Comparison of ENCODE assay signal across 8 cellular contexts in the genomic region with DNA sequence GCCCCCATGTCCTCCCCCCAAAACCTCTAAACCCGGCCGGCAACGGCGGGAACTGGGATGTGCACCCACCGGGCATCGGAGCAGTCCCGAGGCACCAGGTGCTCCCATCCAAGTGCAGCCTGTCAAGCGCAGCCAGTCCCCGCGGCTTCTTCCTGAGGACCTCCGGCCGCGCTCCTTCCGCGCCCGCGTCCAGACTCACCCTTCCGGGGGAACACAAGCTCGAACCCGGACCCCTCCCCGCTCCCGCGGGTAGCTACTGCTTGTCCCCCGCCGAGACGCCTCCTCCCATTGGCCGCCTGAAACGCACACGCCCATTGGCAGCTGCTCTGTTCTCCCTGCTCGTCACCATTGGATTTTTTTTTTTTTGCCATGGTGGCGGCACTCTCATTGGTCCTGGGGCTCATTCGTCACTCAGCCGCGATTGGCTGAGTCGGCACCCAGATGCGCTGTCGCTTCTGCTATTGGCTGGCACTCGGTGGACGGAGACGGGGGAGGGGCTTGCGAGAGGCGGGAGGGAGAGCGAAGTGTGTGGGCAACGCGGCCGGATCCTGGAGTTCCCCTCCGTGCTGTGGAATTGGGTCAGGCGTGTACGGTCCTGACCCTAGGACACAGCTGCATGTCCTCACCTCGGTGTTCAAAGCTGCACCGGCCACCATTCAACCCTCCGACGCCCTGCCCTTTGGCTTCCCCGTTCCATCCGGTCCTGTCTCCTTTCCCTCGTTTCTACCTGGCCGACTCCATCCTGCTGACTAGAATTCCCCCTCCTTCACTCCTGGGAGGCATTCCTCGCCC. TPM values are rescaled to one million over a fixed set of nuclear protein-coding genes. Genes with fewer than 3 reads are reported as not detected.
DNase-seq lines count a peak whose midpoint lies in the region; FAIRE-seq and TF ChIP-seq lines count a peak whose summit lies in the region.

A gene (minus strand): TSS at position 262 of the 792 bp plus-strand sequence. CDS start 2,166 bp downstream, outside the sequence.

- peaks cover 22 to 28% of the 10 kb centered on the region in 2 experiments for H3K4me1 ChIP-seq in neutrophil (ENCODE audit: control insufficient read depth in 1 of 2, insufficient read depth in 1 of 2, low read depth in 1 of 2, low read length in 1 of 2)

- H3K27ac ChIP-seq in SK-N-MC (peak within 1 kb of the TSS; percentile 37), neutrophil (peak within 1 kb of the TSS; percentile 95), substantia nigra (ENCODE audit: low read depth, low read length, poor library complexity, severe bottlenecking) (peak within 1 kb of the TSS; percentile 87)

- H3K4me3 ChIP-seq in NB4 (ENCODE audit: low read depth, low read length) (peak within 1 kb of the TSS; percentile 76), SK-N-MC (peak within 1 kb of the TSS; percentile 95), neutrophil (ENCODE audit: low read depth in 1 of 2, low read length in 1 of 2) (peak within 1 kb of the TSS; percentile 91 to 98)

- H3K27ac Mint-ChIP-seq in HFFc6 = peak within 1 kb of the TSS; percentile 84
- H3K27ac Mint-ChIP-seq in activated naive CD4-positive, alpha-beta T cell treated with anti-CD3 and anti-CD28 coated beads, Interleukin-2, amount 10 ng/mL, durations not matched to agents 7 days and 5 days = peak within 1 kb of the TSS; percentile 90

- CTCF ChIA-PET in activated naive CD4-positive, alpha-beta T cell treated with anti-CD3 and anti-CD28 coated beads, Interleukin-2, amount 10 ng/mL, durations not matched to agents 7 days and 5 days (lab: Charles Lee) = interaction anchor here (0.6 to 3.9 kb wide), 8 partner anchors 8 to 121 kb away, joined by 3 to 21 read pairs (median 5); a partner anchor contains a TSS

- no peaks in the 10 kb centered on the region for H3K9me3 Mint-ChIP-seq in HFFc6
- H3K9me3 Mint-ChIP-seq in activated naive CD4-positive, alpha-beta T cell treated with anti-CD3 and anti-CD28 coated beads, Interleukin-2, amount 10 ng/mL, durations not matched to agents 7 days and 5 days = no peaks in the 10 kb centered on the region

- peaks cover 3% of the 10 kb centered on the region; the same call in 1 of the 2 replicates for H3K36me3 ChIP-seq in SK-N-MC (ENCODE audit: insufficient read depth, low read length)
- H3K36me3 ChIP-seq in neutrophil = peaks cover 30% of the 10 kb centered on the region

- DNase-seq in GM04503 (ENCODE audit: low read depth) (peak; percentile 90), HFFc6 (peak; percentile 96), NB4 (ENCODE audit: low read depth) (peak; percentile 100), SK-N-MC (ENCODE audit: low read depth, low spot score) (peak; percentile 89), frontal cortex (ENCODE audit: low spot score in 2 of 2) (peak; percentile 93 to 99), substantia nigra (lab: John Stamatoyannopoulos, UW) (peak; percentile 84 to 100 (median 96))
- peak; percentile 98 for DNase-seq in activated naive CD4-positive, alpha-beta T cell treated with anti-CD3 and anti-CD28 coated beads, Interleukin-2, amount 10 ng/mL, durations not matched to agents 7 days and 5 days

- peak within 1 kb of the TSS; percentile 87 for H3K9ac ChIP-seq in SK-N-MC (ENCODE audit: insufficient read length)

- TF ChIP-seq POLR2A in NB4 (IDR thresholded peaks at IDR 0.05; ENCODE audit: extremely low read depth, insufficient read length) = peak; percentile 98

- H3K27me3 Mint-ChIP-seq in HFFc6 (ENCODE audit: insufficient read depth) = peaks cover 1% of the 10 kb centered on the region
- H3K27me3 Mint-ChIP-seq in activated naive CD4-positive, alpha-beta T cell treated with anti-CD3 and anti-CD28 coated beads, Interleukin-2, amount 10 ng/mL, durations not matched to agents 7 days and 5 days = peaks cover 16% of the 10 kb centered on the region

- TF ChIP-seq CTCF in HFFc6 (IDR thresholded peaks at IDR 0.05) (no peak), NB4 (IDR thresholded peaks at IDR 0.05; ENCODE audit: low read depth, low read length) (no peak), neutrophil (IDR thresholded peaks at IDR 0.05) (peak; percentile 5)

- peaks cover 12% of the 10 kb centered on the region for H3K36me3 Mint-ChIP-seq in HFFc6 (ENCODE audit: low read depth)
- H3K36me3 Mint-ChIP-seq in activated naive CD4-positive, alpha-beta T cell treated with anti-CD3 and anti-CD28 coated beads, Interleukin-2, amount 10 ng/mL, durations not matched to agents 7 days and 5 days = peaks cover 17% of the 10 kb centered on the region

- H3K9me3 ChIP-seq in SK-N-MC (ENCODE audit: low read depth, low read length) = no peaks in the 10 kb centered on the region
- no peaks in the 10 kb centered on the region for H3K9me3 ChIP-seq in neutrophil

- H3K27me3 ChIP-seq in neutrophil = no peaks in the 10 kb centered on the region

- FAIRE-seq in frontal cortex (lab: Jason Lieb, UNC) = peak; percentile 97

- peaks cover 18% of the 10 kb centered on the region for H3K4me1 Mint-ChIP-seq in HFFc6 (ENCODE audit: low read depth)
- H3K4me1 Mint-ChIP-seq in activated naive CD4-positive, alpha-beta T cell treated with anti-CD3 and anti-CD28 coated beads, Interleukin-2, amount 10 ng/mL, durations not matched to agents 7 days and 5 days = peaks cover 29% of the 10 kb centered on the region

- H3K4me3 Mint-ChIP-seq in HFFc6 = peak within 1 kb of the TSS; percentile 98
- H3K4me3 Mint-ChIP-seq in activated naive CD4-positive, alpha-beta T cell treated with anti-CD3 and anti-CD28 coated beads, Interleukin-2, amount 10 ng/mL, durations not matched to agents 7 days and 5 days = peak within 1 kb of the TSS; percentile 84

RNA-seq across cellular contexts. Expression of the gene that starts here (rescaled TPM):
- 10 to 100 TPM; 67.9 to 82.3 (median 78.5) TPM for total RNA-seq in HFFc6 (2021; fragmentation: NEBNext Ultra II Directional; extraction: Animal tissue kit (Norgen Biotek cat#: 25700))
- total RNA-seq in frontal cortex = 29.8 TPM

Comparison
In these comparisons a context has a peak if more than half of its experiments do, and no peak if none do; other contexts are left out.
1. Peak in every context shown above with its lines: DNase-seq, H3K4me3 ChIP-seq and H3K27ac ChIP-seq.
2. H3K27ac ChIP-seq: peak in every context shown above with its lines; median percentile 95 in neutrophil; 87 in substantia nigra; 37 in SK-N-MC.